In genomic region chr7:44971188-44971907, GRCh38 we compare ENCODE assay signal across 17 cellular contexts. TPM values are rescaled to one million over a fixed set of nuclear protein-coding genes. Genes with fewer than 3 reads are reported as not detected.
DNase-seq lines count a peak whose midpoint lies in the region; ATAC-seq, FAIRE-seq and TF ChIP-seq lines count a peak whose summit lies in the region.
"Had no signal": no experiment of that assay in that cellular context is flagged by ENCODE, and none has a peak within 500 bp of the region (broad histone marks: within the 10 kb centered on the region; RNA-seq: fewer than 3 reads in every experiment).

No MANE protein-coding gene starts in this region.

- no peak overlapping the region for H2BK5ac ChIP-seq in IMR-90 (ENCODE audit: low read depth, low read length, poor library complexity, severe bottlenecking)

- TF ChIP-seq POLR2A in IMR-90 (IDR thresholded peaks at IDR 0.05; ENCODE audit: low read depth, low read length) (no peak), H54 (IDR thresholded peaks at IDR 0.05; ENCODE audit: low read depth, low read length) (no peak)

- no peak overlapping the region for H2BK15ac ChIP-seq in IMR-90 (ENCODE audit: low read depth, low read length)

- no peaks in the 10 kb centered on the region for H3K9me1 ChIP-seq in IMR-90 (ENCODE audit: insufficient read depth, low read length)

- H3K27ac ChIP-seq in IMR-90 (ENCODE audit: insufficient read depth, low read length): no peak overlapping the region
- peak overlapping the region; percentile 16 for H3K27ac ChIP-seq in effector memory CD4-positive, alpha-beta T cell (ENCODE audit: insufficient read depth, low read length, poor library complexity, severe bottlenecking)
- H3K27ac ChIP-seq: dorsolateral prefrontal cortex, HL-60 had no signal

- dilution Hi-C loops in IMR-90 (cut with HindIII; ENCODE audit: low sequenced_read_pairs, unreplicated experiment): no loop called here

- intact Hi-C loops in activated CD4-positive, alpha-beta memory T cell treated with anti-CD3 and anti-CD28 coated beads for 36 hours (cut with micrococcal nuclease): no loop called here
- intact Hi-C loops in IMR-90 (cut with micrococcal nuclease): no loop called here

- H3K4ac ChIP-seq in IMR-90 (ENCODE audit: low read depth, low read length): no peak overlapping the region

- peaks cover 33% of the 10 kb centered on the region for H3K4me1 Mint-ChIP-seq in activated CD4-positive, alpha-beta memory T cell treated with anti-CD3 and anti-CD28 coated beads for 36 hours (ENCODE audit: low read depth)
- H3K4me1 Mint-ChIP-seq in activated CD4-positive, alpha-beta memory T cell treated with anti-CD3 and anti-CD28 coated beads, Interleukin-2, amount 10 ng/mL, durations not matched to agents 7 days and 5 days: peaks cover 55% of the 10 kb centered on the region
- peaks cover 48% of the 10 kb centered on the region for H3K4me1 Mint-ChIP-seq in stimulated activated memory B cell treated with anti-CD40 and anti-IgM and Interleukin-4, amounts not matched to agents 10 μg/mL and 1 μg/mL and 100 μg/mL, for 72 hours

- POLR2A ChIA-PET in activated CD4-positive, alpha-beta memory T cell treated with anti-CD3 and anti-CD28 coated beads for 36 hours (lab: Charles Lee): interaction anchor here (0.8 to 5.9 kb wide), 6 partner anchors 9 to 143 kb away, joined by 3 to 83 read pairs (median 6); partner anchors contain the start of gene MYO1G
- POLR2A ChIA-PET in activated CD4-positive, alpha-beta memory T cell treated with anti-CD3 and anti-CD28 coated beads, Interleukin-2, amount 10 ng/mL, durations not matched to agents 7 days and 5 days (lab: Charles Lee): interaction anchor here (0.8 to 26.2 kb wide), 10 partner anchors 1 to 164 kb away, joined by 3 to 517 read pairs (median 33); partner anchors contain the start of genes CCM2, H2AZ2 and MYO1G
- POLR2A ChIA-PET in IMR-90 (lab: Charles Lee; ENCODE audit: unreplicated experiment): no interaction called here

- no peak overlapping the region for H2AK5ac ChIP-seq in IMR-90 (ENCODE audit: low read depth, low read length)

- peak overlapping the region; percentile 10 for H3K4me3 Mint-ChIP-seq in activated CD4-positive, alpha-beta memory T cell treated with anti-CD3 and anti-CD28 coated beads for 36 hours
- H3K4me3 Mint-ChIP-seq in activated CD4-positive, alpha-beta memory T cell treated with anti-CD3 and anti-CD28 coated beads, Interleukin-2, amount 10 ng/mL, durations not matched to agents 7 days and 5 days: no peak overlapping the region
- no peak overlapping the region for H3K4me3 Mint-ChIP-seq in stimulated activated memory B cell treated with anti-CD40 and anti-IgM and Interleukin-4, amounts not matched to agents 10 μg/mL and 1 μg/mL and 100 μg/mL, for 72 hours

- no peak overlapping the region for H4K5ac ChIP-seq in IMR-90 (ENCODE audit: low read depth, low read length)

- no peak overlapping the region for H3K4me3 ChIP-seq in IMR-90 (ENCODE audit: insufficient read depth, low read depth, low read length)
- no peak overlapping the region for H3K4me3 ChIP-seq in effector memory CD4-positive, alpha-beta T cell (ENCODE audit: insufficient read depth, low read depth, low read length, poor library complexity, severe bottlenecking)
- H3K4me3 ChIP-seq: dorsolateral prefrontal cortex, K562 had no signal

- ATAC-seq in IMR-90 (ENCODE audit: low read depth) (no peak), GM19397 (IDR thresholded peaks at IDR 0.05; ENCODE audit: unreplicated experiment) (no peak)
- no peak for ATAC-seq in stimulated activated memory B cell treated with anti-CD40 and anti-IgM and Interleukin-4, amounts not matched to agents 10 μg/mL and 1 μg/mL and 100 μg/mL, for 72 hours
- ATAC-seq: activated T-cell treated with anti-CD3 and anti-CD28 coated beads, Interleukin-2, amount 50 U/mL, for 72 hours; esophagus mucosa; K562; left lobe of liver had no signal

- H3K27ac Mint-ChIP-seq in activated CD4-positive, alpha-beta memory T cell treated with anti-CD3 and anti-CD28 coated beads for 36 hours: peak overlapping the region; percentile 76
- no peak overlapping the region for H3K27ac Mint-ChIP-seq in activated CD4-positive, alpha-beta memory T cell treated with anti-CD3 and anti-CD28 coated beads, Interleukin-2, amount 10 ng/mL, durations not matched to agents 7 days and 5 days
- H3K27ac Mint-ChIP-seq in stimulated activated memory B cell treated with anti-CD40 and anti-IgM and Interleukin-4, amounts not matched to agents 10 μg/mL and 1 μg/mL and 100 μg/mL, for 72 hours: peak overlapping the region; percentile 79

- H3K9me3 Mint-ChIP-seq in activated CD4-positive, alpha-beta memory T cell treated with anti-CD3 and anti-CD28 coated beads for 36 hours: no peaks in the 10 kb centered on the region
- no peaks in the 10 kb centered on the region for H3K9me3 Mint-ChIP-seq in activated CD4-positive, alpha-beta memory T cell treated with anti-CD3 and anti-CD28 coated beads, Interleukin-2, amount 10 ng/mL, durations not matched to agents 7 days and 5 days
- no peaks in the 10 kb centered on the region for H3K9me3 Mint-ChIP-seq in stimulated activated memory B cell treated with anti-CD40 and anti-IgM and Interleukin-4, amounts not matched to agents 10 μg/mL and 1 μg/mL and 100 μg/mL, for 72 hours
- H3K9me3 Mint-ChIP-seq: activated T-cell treated with anti-CD3 and anti-CD28 coated beads, Interleukin-2, amount 50 U/mL, for 72 hours had no signal

- H2AK9ac ChIP-seq in IMR-90 (replicated peaks; ENCODE audit: low read depth, low read length, poor library complexity): peak overlapping the region; percentile 28

- no peak overlapping the region for H2BK20ac ChIP-seq in IMR-90 (ENCODE audit: low read depth, low read length)

- H3K4me1 ChIP-seq in IMR-90 (ENCODE audit: control insufficient read depth, insufficient read depth, low read length): no peaks in the 10 kb centered on the region
- peaks cover 20% of the 10 kb centered on the region for H3K4me1 ChIP-seq in effector memory CD4-positive, alpha-beta T cell (ENCODE audit: control insufficient read depth, insufficient read depth, low read length, poor library complexity, severe bottlenecking)

- H4K8ac ChIP-seq in IMR-90 (ENCODE audit: low read depth in 2 of 2, low read length in 2 of 2): no peak overlapping the region

- H2BK120ac ChIP-seq in IMR-90 (ENCODE audit: low read depth, low read length): no peak overlapping the region

- in situ Hi-C loops in IMR-90 (cut with MboI; ENCODE audit: low sequenced_read_pairs): no loop called here

- no TSS peak for BruUV-seq in IMR-90 (replicated peaks; lab: Mats Ljungman, UMichigan)

- no peaks in the 10 kb centered on the region for H3K79me1 ChIP-seq in IMR-90 (ENCODE audit: low read depth in 1 of 2, low read length in 2 of 2)

- FAIRE-seq in H54 (lab: Jason Lieb, UNC): no peak
- FAIRE-seq: GM18507, GM19239, K562 had no signal

- 84% methylated on average over 7 of the region's 10 CpGs; no CpG with 5 or more reads in 1 of the 2 experiments for WGBS in IMR-90 (ENCODE audit: extremely low coverage in 2 of 2, insufficient read length in 1 of 2), 2 experiments

- no peak overlapping the region for H4K91ac ChIP-seq in IMR-90 (ENCODE audit: insufficient read depth, low read depth, low read length)

- H3K27me3 ChIP-seq in IMR-90 (ENCODE audit: control insufficient read depth, insufficient read depth, low read length): peaks cover 10% of the 10 kb centered on the region; the same call in 1 of the 2 replicates
- no peaks in the 10 kb centered on the region for H3K27me3 ChIP-seq in effector memory CD4-positive, alpha-beta T cell (replicated peaks; ENCODE audit: control insufficient read depth, insufficient read depth, low read length, poor library complexity, severe bottlenecking)
- H3K27me3 ChIP-seq: dorsolateral prefrontal cortex had no signal

- peaks cover 80% of the 10 kb centered on the region for H3K36me3 Mint-ChIP-seq in activated CD4-positive, alpha-beta memory T cell treated with anti-CD3 and anti-CD28 coated beads for 36 hours
- peaks cover 94% of the 10 kb centered on the region for H3K36me3 Mint-ChIP-seq in activated CD4-positive, alpha-beta memory T cell treated with anti-CD3 and anti-CD28 coated beads, Interleukin-2, amount 10 ng/mL, durations not matched to agents 7 days and 5 days (ENCODE audit: low read depth)
- H3K36me3 Mint-ChIP-seq in stimulated activated memory B cell treated with anti-CD40 and anti-IgM and Interleukin-4, amounts not matched to agents 10 μg/mL and 1 μg/mL and 100 μg/mL, for 72 hours: peaks cover 45% of the 10 kb centered on the region

- H4K20me1 ChIP-seq in IMR-90 (ENCODE audit: insufficient read depth, low read length): no peaks in the 10 kb centered on the region

- H3K27me3 Mint-ChIP-seq in activated CD4-positive, alpha-beta memory T cell treated with anti-CD3 and anti-CD28 coated beads for 36 hours: no peaks in the 10 kb centered on the region
- no peaks in the 10 kb centered on the region for H3K27me3 Mint-ChIP-seq in activated CD4-positive, alpha-beta memory T cell treated with anti-CD3 and anti-CD28 coated beads, Interleukin-2, amount 10 ng/mL, durations not matched to agents 7 days and 5 days
- H3K27me3 Mint-ChIP-seq in stimulated activated memory B cell treated with anti-CD40 and anti-IgM and Interleukin-4, amounts not matched to agents 10 μg/mL and 1 μg/mL and 100 μg/mL, for 72 hours: no peaks in the 10 kb centered on the region

- no peak overlapping the region for H3K4me2 ChIP-seq in IMR-90 (ENCODE audit: low read depth, low read length)

- H3K14ac ChIP-seq in IMR-90 (replicated peaks; ENCODE audit: low read depth, low read length): no peak overlapping the region

- no peak for TF ChIP-seq RAD21 in IMR-90 (IDR thresholded peaks at IDR 0.05; ENCODE audit: low read length)

- no peak overlapping the region for H3K9ac ChIP-seq in IMR-90 (ENCODE audit: low read depth, low read length)

- H3K36me3 ChIP-seq in IMR-90 (ENCODE audit: control insufficient read depth, insufficient read depth, low read length): no peaks in the 10 kb centered on the region
- peaks cover 97% of the 10 kb centered on the region for H3K36me3 ChIP-seq in effector memory CD4-positive, alpha-beta T cell (ENCODE audit: control insufficient read depth, insufficient read depth, low read length)

- TF ChIP-seq CTCF in IMR-90 (conservative IDR thresholded peaks at IDR 0.05; ENCODE audit: low read depth, low read length): no peak

- no peak overlapping the region for H2AFZ ChIP-seq in IMR-90 (replicated peaks; ENCODE audit: low read length, poor library complexity)

- no peaks in the 10 kb centered on the region for H3K9me3 ChIP-seq in IMR-90 (ENCODE audit: control insufficient read depth, insufficient read depth, low read length)
- no peaks in the 10 kb centered on the region for H3K9me3 ChIP-seq in effector memory CD4-positive, alpha-beta T cell (ENCODE audit: control insufficient read depth, low read length)

- H3K56ac ChIP-seq in IMR-90 (ENCODE audit: extremely low read depth, insufficient read depth, low read length): no peak overlapping the region

- no peak overlapping the region for H3K23ac ChIP-seq in IMR-90 (ENCODE audit: low read depth, low read length)

- CTCF ChIA-PET in activated CD4-positive, alpha-beta memory T cell treated with anti-CD3 and anti-CD28 coated beads for 36 hours (lab: Charles Lee): interaction anchor here (1.2 to 5.3 kb wide), 2 partner anchors 15 to 165 kb away, joined by 3 to 112 read pairs; no protein-coding TSS in a partner anchor
- CTCF ChIA-PET in activated CD4-positive, alpha-beta memory T cell treated with anti-CD3 and anti-CD28 coated beads, Interleukin-2, amount 10 ng/mL, durations not matched to agents 7 days and 5 days (lab: Charles Lee): interaction anchor here (0.6 to 7.1 kb wide), 4 partner anchors 14 to 165 kb away, joined by 3 to 100 read pairs (median 46); partner anchors contain the start of gene CCM2
- CTCF ChIA-PET in IMR-90 (lab: Yijun Ruan, JAX): no interaction called here

- DNase-seq in activated CD4-positive, alpha-beta memory T cell treated with anti-CD3 and anti-CD28 coated beads for 36 hours: no peak
- no peak for DNase-seq in activated CD4-positive, alpha-beta memory T cell treated with anti-CD3 and anti-CD28 coated beads, Interleukin-2, amount 10 ng/mL, durations not matched to agents 7 days and 5 days
- DNase-seq in IMR-90 (no peak), H54 (ENCODE audit: insufficient read length, low spot score) (no peak), NCI-H146 (lab: John Stamatoyannopoulos, UW) (no peak)
- no peak for DNase-seq in effector memory CD4-positive, alpha-beta T cell
- DNase-seq: dorsolateral prefrontal cortex, MV-4-11 had no signal

- H3K18ac ChIP-seq in IMR-90 (ENCODE audit: low read depth, low read length): no peak overlapping the region

RNA-seq across cellular contexts. Expression of gene MYO1G, which starts 7.5 kb away (rescaled TPM):
- 100 to 1,000 TPM; 429 to 436 TPM for total RNA-seq in activated CD4-positive, alpha-beta memory T cell treated with anti-CD3 and anti-CD28 coated beads for 36 hours
- total RNA-seq in activated CD4-positive, alpha-beta memory T cell treated with anti-CD3 and anti-CD28 coated beads, Interleukin-2, amount 10 ng/mL, durations not matched to agents 7 days and 5 days: 100 to 1,000 TPM; 572 to 576 TPM
- total RNA-seq in IMR-90 (2012; rRNA removed): under 0.01 TPM in 2 replicates
- polyA plus RNA-seq in IMR-90 (2012; rRNA removed): 0.02 and 0.04 TPM in 2 replicates
- polyA plus RNA-seq in IMR-90 (2012; cell fraction: cytosol; rRNA removed): 0.01 TPM in 1 of 2 replicates, not detected in the other
- 0.16 and 0.21 TPM in 2 replicates for polyA plus RNA-seq in IMR-90 (2012; cell fraction: nucleus; rRNA removed; ENCODE audit: low replicate concordance)

RNA-seq across cellular contexts. Expression of gene CCM2, which starts 28.7 kb away (rescaled TPM):
- total RNA-seq in activated CD4-positive, alpha-beta memory T cell treated with anti-CD3 and anti-CD28 coated beads for 36 hours: 10 to 100 TPM; 85.2 to 89.6 TPM
- total RNA-seq in activated CD4-positive, alpha-beta memory T cell treated with anti-CD3 and anti-CD28 coated beads, Interleukin-2, amount 10 ng/mL, durations not matched to agents 7 days and 5 days: 100 to 1,000 TPM; 130 to 134 TPM
- 56.1 and 65.2 TPM in 2 replicates for total RNA-seq in IMR-90 (2012; rRNA removed)
- polyA plus RNA-seq in IMR-90 (2012; rRNA removed): 71.7 and 78.5 TPM in 2 replicates
- 50.3 and 98.2 TPM in 2 replicates for polyA plus RNA-seq in IMR-90 (2012; cell fraction: cytosol; rRNA removed)
- 45.6 and 112 TPM in 2 replicates for polyA plus RNA-seq in IMR-90 (2012; cell fraction: nucleus; rRNA removed; ENCODE audit: low replicate concordance)

Comparison
In these comparisons a context has a peak if more than half of its experiments do, and no peak if none do; other contexts are left out.
1. RNA of gene MYO1G, which starts 7.5 kb away (total RNA-seq): 572 to 576 TPM in activated CD4-positive, alpha-beta memory T cell treated with anti-CD3 and anti-CD28 coated beads, Interleukin-2, amount 10 ng/mL, durations not matched to agents 7 days and 5 days and 429 to 436 TPM in activated CD4-positive, alpha-beta memory T cell treated with anti-CD3 and anti-CD28 coated beads for 36 hours; under 0.01 TPM in IMR-90; every median in the first group is over 100 times any median in the second.